Comparison of ENCODE assay signal across 30 cellular contexts in the genomic region with DNA sequence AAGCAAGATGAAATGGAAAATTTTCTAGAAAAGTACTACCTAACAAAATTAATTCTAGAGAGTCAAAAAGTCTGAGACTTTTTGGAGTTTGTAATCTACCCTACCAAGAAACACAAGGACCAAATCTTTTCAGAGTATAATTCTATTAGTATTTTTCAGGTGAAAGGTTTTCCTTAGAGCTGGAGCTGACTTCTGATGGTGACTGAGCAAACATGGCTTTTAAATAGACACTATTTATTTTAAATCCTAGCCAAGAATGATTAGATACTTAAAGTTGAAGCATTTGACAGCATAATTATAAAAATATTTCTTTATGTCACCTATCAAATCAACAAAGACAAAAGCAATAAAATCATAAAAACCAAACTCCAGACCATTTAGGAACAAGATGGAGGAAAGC.
"Had no signal": no experiment of that assay in that cellular context is flagged by ENCODE, and none has a peak within 500 bp of the region (broad histone marks: within the 10 kb centered on the region; RNA-seq: fewer than 3 reads in every experiment).

No MANE protein-coding gene starts in this region.

- H3K4me3 ChIP-seq: breast epithelium, K562, SK-N-MC had no signal

- DNase-seq: activated B cell treated with CpG ODN at 0.5 μM for 24 hours; activated CD4-positive, alpha-beta memory T cell treated with anti-CD3 and anti-CD28 coated beads for 36 hours; activated CD4-positive, alpha-beta T cell treated with anti-CD3 and anti-CD28 coated beads for 1 hour; activated CD4-positive, alpha-beta T cell treated with anti-CD3 and anti-CD28 coated beads, Interleukin-2, amount 10 ng/mL, durations not matched to agents 24 days and 14 days; activated CD8-positive, alpha-beta memory T cell treated with anti-CD3 and anti-CD28 coated beads for 24 hours; activated effector memory CD4-positive, alpha-beta T cell treated with anti-CD3 and anti-CD28 coated beads, Interleukin-2, amount 50 U/mL, for 16 hours; activated naive CD4-positive, alpha-beta T cell treated with Interleukin-2 at 50 U/mL for 16 hours; activated naive CD8-positive, alpha-beta T cell treated with anti-CD3 and anti-CD28 coated beads, Interleukin-2, amount 50 U/mL, for 24 hours; activated T-cell treated with anti-CD3 and anti-CD28 coated beads, Interleukin-2, amount 50 U/mL, for 4 hours; amniotic stem cell; caudate nucleus; Karpas-422; MM.1S; NCI-H1105; NCI-H1436; NCI-H187; NCI-H2081; NCI-H446; NCI-H524; NCI-H774; NK-92 treated with Interleukin-12 subunit alpha and Interleukin-12 subunit beta, amount 100 ng/mL, for 24 hours; RPMI8226; T-cell; T-helper 2 cell; T1000 had no signal

- H3K27ac ChIP-seq: breast epithelium, SK-N-MC had no signal

- ATAC-seq: activated naive CD4-positive, alpha-beta T cell treated with anti-CD3 and anti-CD28 coated beads, Interleukin-2, amount 50 U/mL, for 72 hours; activated naive CD8-positive, alpha-beta T cell treated with anti-CD3 and anti-CD28 coated beads, Interleukin-2, amount 50 U/mL, for 24 hours; activated T-cell treated with anti-CD3 and anti-CD28 coated beads, Interleukin-2, amount 50 U/mL, for 4 hours; K562; Right ventricle myocardium inferior; T-cell had no signal

- H3K27me3 ChIP-seq: breast epithelium had no signal

- H3K9me3 ChIP-seq: breast epithelium had no signal

- H3K4me1 ChIP-seq: breast epithelium had no signal
